Comparison of ENCODE assay signal across 21 cellular contexts in the genomic region with DNA sequence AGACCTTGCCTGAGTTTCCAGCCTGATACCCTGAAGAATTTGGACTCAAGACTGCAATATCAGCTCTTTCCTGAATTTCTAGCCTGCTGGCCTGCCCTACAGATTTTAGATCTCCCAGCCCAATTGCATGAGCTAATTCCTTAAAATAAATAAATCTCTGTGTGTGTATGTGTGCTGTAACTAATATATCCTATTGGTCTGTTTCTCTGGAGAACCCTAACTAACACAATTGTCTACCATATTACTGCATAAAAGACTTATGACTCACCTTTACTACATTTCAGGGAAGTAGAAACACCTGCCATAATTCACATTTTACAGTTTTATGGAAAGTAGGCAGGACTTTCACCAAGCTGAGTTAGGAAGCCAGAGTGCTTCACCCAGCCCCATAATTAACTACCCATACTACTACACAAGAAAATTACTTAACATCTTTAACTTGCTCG.
DNase-seq lines count a peak whose midpoint lies in the region; ATAC-seq, FAIRE-seq and TF ChIP-seq lines count a peak whose summit lies in the region.
"Had no signal": no experiment of that assay in that cellular context is flagged by ENCODE, and none has a peak within 500 bp of the region (broad histone marks: within the 10 kb centered on the region; RNA-seq: fewer than 3 reads in every experiment).

No MANE protein-coding gene starts in this region.

- H2BK120ac ChIP-seq in mesenchymal stem cell (ENCODE audit: low read depth, low read length) = no peak overlapping the region

- H3K36me3 Mint-ChIP-seq in Calu3 (ENCODE audit: insufficient read depth, unreplicated experiment) = peaks cover 5% of the 10 kb centered on the region
- H3K36me3 Mint-ChIP-seq: activated CD4-positive, alpha-beta memory T cell treated with anti-CD3 and anti-CD28 coated beads for 36 hours; natural killer cell treated with Interleukin-12 subunit alpha and Interleukin-12 subunit beta and Interleukin-15 and Interleukin-18, amount 100 ng/mL, for 72 hours; stimulated activated effector memory CD8-positive, alpha-beta T cell treated with anti-CD3 and anti-CD28 coated beads, Interleukin-12 subunit alpha, Interleukin-12 subunit beta, amount 100 ng/mL, for 72 hours had no signal

- H3K4ac ChIP-seq in mesenchymal stem cell (ENCODE audit: low read depth in 1 of 2, low read length in 2 of 2) = no peak overlapping the region

- H3K9me3 ChIP-seq in mesenchymal stem cell (ENCODE audit: control insufficient read depth, low read length) = no peaks in the 10 kb centered on the region
- no peaks in the 10 kb centered on the region for H3K9me3 ChIP-seq in gastroesophageal sphincter
- H3K9me3 ChIP-seq: body of pancreas, left lung, upper lobe of right lung had no signal

- peak overlapping the region; percentile 69 for H2BK5ac ChIP-seq in mesenchymal stem cell (ENCODE audit: low read depth, low read length, poor library complexity, severe bottlenecking)

- H3K27ac ChIP-seq in brain microvascular endothelial cell = peak overlapping the region; percentile 55
- H3K27ac ChIP-seq in mesenchymal stem cell (ENCODE audit: low read length, poor library complexity, severe bottlenecking) = peak overlapping the region; percentile 86
- H3K27ac ChIP-seq in gastroesophageal sphincter = no peak overlapping the region
- H3K27ac ChIP-seq: body of pancreas, left lung, upper lobe of right lung had no signal

- ATAC-seq in GM21825 (IDR thresholded peaks at IDR 0.05; ENCODE audit: unreplicated experiment) = no peak
- ATAC-seq in gastroesophageal sphincter = no peak
- ATAC-seq: activated T-helper 17 cell treated with anti-CD3 and anti-CD28 coated beads, Interleukin-2, amount 50 U/mL, for 72 hours; body of pancreas; natural killer cell treated with Interleukin-12 subunit alpha and Interleukin-12 subunit beta and Interleukin-15 and Interleukin-18, amount 100 ng/mL, for 72 hours; Right ventricle myocardium inferior; stimulated activated effector memory CD8-positive, alpha-beta T cell treated with anti-CD3 and anti-CD28 coated beads, Interleukin-12 subunit alpha, Interleukin-12 subunit beta, amount 100 ng/mL, for 72 hours; upper lobe of right lung had no signal

- FAIRE-seq in HTR-8/SVneo (lab: Jason Lieb, UNC) = peak; percentile 46

- H3K23ac ChIP-seq in mesenchymal stem cell (ENCODE audit: low read length in 2 of 2) = no peak overlapping the region

- H3K27ac Mint-ChIP-seq in Calu3 (ENCODE audit: unreplicated experiment) = peak overlapping the region; percentile 42
- H3K27ac Mint-ChIP-seq: activated CD4-positive, alpha-beta memory T cell treated with anti-CD3 and anti-CD28 coated beads for 36 hours; activated T-helper 17 cell treated with anti-CD3 and anti-CD28 coated beads, Interleukin-2, amount 50 U/mL, for 72 hours; B cell; natural killer cell treated with Interleukin-12 subunit alpha and Interleukin-12 subunit beta and Interleukin-15 and Interleukin-18, amount 100 ng/mL, for 72 hours; stimulated activated effector memory CD8-positive, alpha-beta T cell treated with anti-CD3 and anti-CD28 coated beads, Interleukin-12 subunit alpha, Interleukin-12 subunit beta, amount 100 ng/mL, for 72 hours had no signal

- no peak overlapping the region for H4K91ac ChIP-seq in mesenchymal stem cell (ENCODE audit: low read length)

- H3K27me3 Mint-ChIP-seq in Calu3 (ENCODE audit: unreplicated experiment) = no peaks in the 10 kb centered on the region

- H3K9ac ChIP-seq in mesenchymal stem cell (ENCODE audit: low read length) = peak overlapping the region; percentile 77

- no peak for TF ChIP-seq EP300 in gastroesophageal sphincter (IDR thresholded peaks at IDR 0.05)

- H3K4me1 Mint-ChIP-seq in Calu3 (ENCODE audit: low read depth, unreplicated experiment) = peaks cover 75% of the 10 kb centered on the region
- H3K4me1 Mint-ChIP-seq: B cell; stimulated activated effector memory CD8-positive, alpha-beta T cell treated with anti-CD3 and anti-CD28 coated beads, Interleukin-12 subunit alpha, Interleukin-12 subunit beta, amount 100 ng/mL, for 72 hours had no signal

- H3K36me3 ChIP-seq in brain microvascular endothelial cell (replicated peaks) = no peaks in the 10 kb centered on the region
- H3K36me3 ChIP-seq in mesenchymal stem cell (ENCODE audit: control insufficient read depth in 1 of 2, insufficient read depth in 2 of 2, low read depth in 1 of 2, low read length in 2 of 2) = peaks cover 0 to 13% of the 10 kb centered on the region in 2 experiments
- H3K36me3 ChIP-seq in gastroesophageal sphincter = no peaks in the 10 kb centered on the region
- H3K36me3 ChIP-seq: left lung, upper lobe of right lung had no signal

- BruUV-seq in Calu3 (replicated peaks; lab: Mats Ljungman, UMichigan) = no TSS peak

- TF ChIP-seq POLR2A in gastroesophageal sphincter (IDR thresholded peaks at IDR 0.05) = no peak

- no peak overlapping the region for H3K18ac ChIP-seq in mesenchymal stem cell (ENCODE audit: low read depth in 1 of 2, low read length in 2 of 2)

- H3K4me1 ChIP-seq in mesenchymal stem cell (ENCODE audit: control insufficient read depth, insufficient read depth, low read depth, low read length) = peaks cover 13% of the 10 kb centered on the region
- peaks cover 0 to 19% (median 0%) of the 10 kb centered on the region in 3 donors for H3K4me1 ChIP-seq in gastroesophageal sphincter

- in situ Hi-C loops in brain microvascular endothelial cell (cut with HindIII; ENCODE audit: low pct_ligation_motif_present, low sequenced_read_pairs) = no loop called here

- peaks cover 11% of the 10 kb centered on the region for H3K79me1 ChIP-seq in mesenchymal stem cell (replicated peaks; ENCODE audit: low read length, poor library complexity, severe bottlenecking)

- no peak overlapping the region for H3K14ac ChIP-seq in mesenchymal stem cell (ENCODE audit: low read length in 2 of 2)

- TF ChIP-seq CTCF in Calu3 (IDR thresholded peaks at IDR 0.05; ENCODE audit: unreplicated experiment) = no peak
- TF ChIP-seq CTCF in brain microvascular endothelial cell (IDR thresholded peaks at IDR 0.05; ENCODE audit: low read depth, low read length, missing control alignments) = no peak
- no peak for TF ChIP-seq CTCF in gastroesophageal sphincter (IDR thresholded peaks at IDR 0.05)

- WGBS in mesenchymal stem cell = no CpG with 5 or more reads among the region's 1 CpG
- 69 to 95% methylated on average over 1 of the region's 1 CpG for WGBS in gastroesophageal sphincter (ENCODE audit: low coverage in 1 of 2), 2 donors

- no peaks in the 10 kb centered on the region for H3K27me3 ChIP-seq in brain microvascular endothelial cell (replicated peaks)
- H3K27me3 ChIP-seq in mesenchymal stem cell (ENCODE audit: control insufficient read depth in 1 of 2, insufficient read depth in 1 of 2, low read length in 2 of 2) = no peaks in the 10 kb centered on the region
- H3K27me3 ChIP-seq in gastroesophageal sphincter = no peaks in the 10 kb centered on the region
- H3K27me3 ChIP-seq: body of pancreas, left lung, upper lobe of right lung had no signal

- no peak overlapping the region for H2AK5ac ChIP-seq in mesenchymal stem cell (ENCODE audit: low read length, severe bottlenecking)

- no peak overlapping the region for H2BK15ac ChIP-seq in mesenchymal stem cell (ENCODE audit: low read depth, poor library complexity, severe bottlenecking)

- no peak overlapping the region for H4K8ac ChIP-seq in mesenchymal stem cell (ENCODE audit: low read length)

- H3K4me2 ChIP-seq in mesenchymal stem cell (ENCODE audit: low read length, poor library complexity, severe bottlenecking) = no peak overlapping the region

- no peak overlapping the region for H3K4me3 Mint-ChIP-seq in Calu3 (ENCODE audit: low read depth, unreplicated experiment)
- H3K4me3 Mint-ChIP-seq: activated CD4-positive, alpha-beta memory T cell treated with anti-CD3 and anti-CD28 coated beads for 36 hours; activated T-helper 17 cell treated with anti-CD3 and anti-CD28 coated beads, Interleukin-2, amount 50 U/mL, for 72 hours; B cell; natural killer cell treated with Interleukin-12 subunit alpha and Interleukin-12 subunit beta and Interleukin-15 and Interleukin-18, amount 100 ng/mL, for 72 hours; stimulated activated effector memory CD8-positive, alpha-beta T cell treated with anti-CD3 and anti-CD28 coated beads, Interleukin-12 subunit alpha, Interleukin-12 subunit beta, amount 100 ng/mL, for 72 hours had no signal

- intact Hi-C loops in Calu3 (cut with micrococcal nuclease; ENCODE audit: unreplicated experiment) = no loop called here

- no peak overlapping the region for H2AFZ ChIP-seq in mesenchymal stem cell (ENCODE audit: low read depth, low read length)

- CTCF ChIA-PET in Calu3 (lab: Charles Lee) = interaction anchor here (0.7 kb wide), 1 partner anchor 43 kb away, joined by 3 read pairs; no protein-coding TSS in a partner anchor

- H3K9me3 Mint-ChIP-seq in Calu3 (ENCODE audit: low read depth, unreplicated experiment) = no peaks in the 10 kb centered on the region
- H3K9me3 Mint-ChIP-seq: activated CD4-positive, alpha-beta memory T cell treated with anti-CD3 and anti-CD28 coated beads for 36 hours; activated T-helper 17 cell treated with anti-CD3 and anti-CD28 coated beads, Interleukin-2, amount 50 U/mL, for 72 hours; natural killer cell treated with Interleukin-12 subunit alpha and Interleukin-12 subunit beta and Interleukin-15 and Interleukin-18, amount 100 ng/mL, for 72 hours; stimulated activated effector memory CD8-positive, alpha-beta T cell treated with anti-CD3 and anti-CD28 coated beads, Interleukin-12 subunit alpha, Interleukin-12 subunit beta, amount 100 ng/mL, for 72 hours had no signal

- DNase-seq in Calu3 (no peak), HTR-8/SVneo (ENCODE audit: insufficient read length, low spot score) (no peak), brain microvascular endothelial cell (no peak), mesenchymal stem cell (no peak), activated gamma-delta T cell treated with Interleukin-2 at 50 U/mL for 16 hours (no peak), NCI-H2171 treated with DMSO at 0.1 percent for 48 hours (lab: John Stamatoyannopoulos, UW) (no peak)
- DNase-seq: activated CD4-positive, alpha-beta memory T cell treated with anti-CD3 and anti-CD28 coated beads for 36 hours; body of pancreas; DMS79; left lung; NCI-H146; right cardiac atrium; stimulated activated CD4-positive, alpha-beta T cell treated with anti-CD3 and anti-CD28 coated beads, Interleukin-4, amount 100 ng/mL, for 4 hours; upper lobe of right lung had no signal

- H3K4me3 ChIP-seq in brain microvascular endothelial cell (ENCODE audit: low read depth, low read length) (no peak overlapping the region), mesenchymal stem cell (ENCODE audit: insufficient read depth in 1 of 2, low read depth in 1 of 2, low read length in 2 of 2) (peak overlapping the region in 1 of 2 experiments; percentile 4), gastroesophageal sphincter (no peak overlapping the region)
- H3K4me3 ChIP-seq: body of pancreas, left lung, upper lobe of right lung had no signal

- no peak overlapping the region for H2BK12ac ChIP-seq in mesenchymal stem cell (ENCODE audit: low read length in 2 of 2)

Comparison
In these comparisons a context has a peak if more than half of its experiments do, and no peak if none do; other contexts are left out.
1. H3K27ac ChIP-seq: peak in brain microvascular endothelial cell (single experiment) and mesenchymal stem cell (single experiment); none in gastroesophageal sphincter (0 of 4).